1 cellular context compared by ENCODE assay signal in genomic region chr6:28081486-28081751, GRCh38.
TF ChIP-seq lines count a peak whose summit lies in the region.

No MANE protein-coding gene starts in this region.

TF ChIP-seq in liver, 16 proteins besides CTCF, POLR2A, EP300 and RAD21 (continued from another document):
- TF ChIP-seq EGR1 (IDR thresholded peaks at IDR 0.05; ENCODE audit: low read depth in 2 of 2) (no peak), TAF1 (conservative IDR thresholded peaks at IDR 0.05) (no peak)
